Comparison of ENCODE assay signal across 9 cellular contexts in the genomic region with DNA sequence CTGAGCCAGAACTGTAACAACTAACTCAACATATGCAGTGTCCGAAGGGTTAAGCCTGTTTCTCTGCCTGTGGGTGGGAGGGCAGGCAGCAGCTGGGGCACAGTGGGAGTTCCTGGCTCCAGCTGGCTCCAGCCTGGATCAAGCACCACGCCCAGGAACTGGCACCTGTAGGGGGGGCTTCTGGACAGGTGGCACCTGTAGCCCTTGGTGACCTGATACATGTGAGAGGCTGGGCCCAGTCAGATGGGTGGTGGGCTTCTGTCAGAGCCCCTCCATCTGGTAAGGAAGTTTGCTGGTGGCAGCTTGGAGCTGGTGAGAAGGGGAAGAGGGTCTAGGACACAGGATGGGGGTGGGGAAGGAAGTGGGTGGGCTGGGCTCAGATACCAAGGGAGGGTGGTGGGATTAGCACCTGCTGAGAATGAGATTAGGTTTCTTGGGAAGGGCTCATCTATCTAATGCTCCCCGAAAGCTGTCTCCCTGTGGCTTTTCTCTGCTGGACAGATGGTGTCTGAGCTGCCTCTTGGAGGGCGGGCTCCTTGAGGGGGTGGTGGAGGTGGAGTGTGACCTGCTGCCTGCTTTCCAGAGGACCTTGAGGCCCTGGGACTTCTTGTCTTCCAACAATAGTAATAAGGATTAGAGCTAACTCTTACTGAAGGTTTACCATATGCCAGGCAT. TPM values are rescaled to one million over a fixed set of nuclear protein-coding genes. Genes with fewer than 3 reads are reported as not detected.
DNase-seq lines count a peak whose midpoint lies in the region; TF ChIP-seq lines count a peak whose summit lies in the region.
"Had no signal": no experiment of that assay in that cellular context is flagged by ENCODE, and none has a peak within 500 bp of the region (broad histone marks: within the 10 kb centered on the region; RNA-seq: fewer than 3 reads in every experiment).

No MANE protein-coding gene starts in this region.

- no peaks in the 10 kb centered on the region for H3K9me3 Mint-ChIP-seq in activated naive CD4-positive, alpha-beta T cell treated with anti-CD3 and anti-CD28 coated beads, Interleukin-2, amount 50 U/mL, for 24 hours
- no peaks in the 10 kb centered on the region for H3K9me3 Mint-ChIP-seq in type B pancreatic cell

- in situ Hi-C loops in ACHN (cut with HindIII; ENCODE audit: low pct_ligation_motif_present, low pct_unique_long_range_greater_than_20kb, low sequenced_read_pairs): no loop called here

- DNase-seq in activated naive CD4-positive, alpha-beta T cell treated with Interleukin-2 at 50 U/mL for 16 hours: no peak
- DNase-seq in OCI-M2 (lab: John Stamatoyannopoulos, UW; ENCODE audit: unreplicated experiment) (peak; percentile 73), iPS-NIHi11 (ENCODE audit: low spot score) (peak; percentile 52), type B pancreatic cell (ENCODE audit: extremely low spot score, unreplicated experiment) (no peak), cortex of kidney (lab: John Stamatoyannopoulos, UW) (no peak), ACHN (no peak), T1000 (lab: John Stamatoyannopoulos, UW) (no peak)

- H3K36me3 Mint-ChIP-seq in activated naive CD4-positive, alpha-beta T cell treated with anti-CD3 and anti-CD28 coated beads, Interleukin-2, amount 50 U/mL, for 24 hours: peaks cover 14% of the 10 kb centered on the region
- peaks cover 35% of the 10 kb centered on the region for H3K36me3 Mint-ChIP-seq in type B pancreatic cell

- peak overlapping the region; percentile 57 for H3K27ac Mint-ChIP-seq in activated naive CD4-positive, alpha-beta T cell treated with anti-CD3 and anti-CD28 coated beads, Interleukin-2, amount 50 U/mL, for 24 hours
- H3K27ac Mint-ChIP-seq in type B pancreatic cell: peak overlapping the region; percentile 57

- H3K4me3 Mint-ChIP-seq in activated naive CD4-positive, alpha-beta T cell treated with anti-CD3 and anti-CD28 coated beads, Interleukin-2, amount 50 U/mL, for 24 hours: no peak overlapping the region
- no peak overlapping the region for H3K4me3 Mint-ChIP-seq in type B pancreatic cell

- H3K27me3 Mint-ChIP-seq in activated naive CD4-positive, alpha-beta T cell treated with anti-CD3 and anti-CD28 coated beads, Interleukin-2, amount 50 U/mL, for 24 hours: no peaks in the 10 kb centered on the region
- H3K27me3 Mint-ChIP-seq in type B pancreatic cell: no peaks in the 10 kb centered on the region

- no peak for TF ChIP-seq CTCF in type B pancreatic cell (conservative IDR thresholded peaks at IDR 0.05)

- peaks cover 53% of the 10 kb centered on the region for H3K4me1 Mint-ChIP-seq in activated naive CD4-positive, alpha-beta T cell treated with anti-CD3 and anti-CD28 coated beads, Interleukin-2, amount 50 U/mL, for 24 hours
- peaks cover 32% of the 10 kb centered on the region for H3K4me1 Mint-ChIP-seq in type B pancreatic cell (ENCODE audit: unreplicated experiment)

RNA-seq across cellular contexts. Expression of a gene that starts 28.5 kb away (rescaled TPM):
- total RNA-seq in type B pancreatic cell (ENCODE audit: low replicate concordance): 142 and 243 TPM in 2 replicates

RNA-seq across cellular contexts. Expression of a gene that starts 45.0 kb away (rescaled TPM):
- total RNA-seq in type B pancreatic cell (ENCODE audit: low replicate concordance): 45.0 and 130 TPM in 2 replicates

RNA-seq across cellular contexts. Expression of a gene that starts 56.4 kb away (rescaled TPM):
- not detected in 2 replicates for total RNA-seq in type B pancreatic cell (ENCODE audit: low replicate concordance)
- total RNA-seq: Daoy had no signal

Comparison
In these comparisons a context has a peak if more than half of its experiments do, and no peak if none do; other contexts are left out.
1. DNase-seq: peak in OCI-M2 (single experiment) and iPS-NIHi11 (single experiment); none in activated naive CD4-positive, alpha-beta T cell treated with Interleukin-2 at 50 U/mL for 16 hours (single experiment), type B pancreatic cell (single experiment), cortex of kidney (single experiment), ACHN (single experiment) and T1000 (single experiment).